1 cellular context compared by ENCODE assay signal in the genomic region with DNA sequence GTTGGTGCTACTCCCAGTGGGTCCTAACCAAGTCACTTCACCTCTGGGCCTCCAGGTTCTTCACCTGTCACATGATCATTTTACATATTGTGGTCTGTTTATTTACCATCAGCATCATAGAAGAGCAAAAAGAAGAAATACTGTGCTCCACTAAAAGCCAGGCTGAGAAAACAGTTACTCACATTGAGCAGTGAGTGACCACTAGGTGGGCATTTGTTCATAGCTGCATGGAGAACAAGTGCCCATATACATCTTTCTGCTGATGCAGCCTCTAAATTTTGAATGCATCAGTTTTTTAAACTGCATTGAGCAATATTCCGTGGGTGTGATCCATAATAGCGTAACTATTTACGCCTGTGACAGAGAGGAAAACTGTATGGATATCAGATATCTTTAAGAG.
TF ChIP-seq lines count a peak whose summit lies in the region.

No MANE protein-coding gene starts in this region.

TF ChIP-seq in GM12878, 131 proteins besides CTCF, POLR2A, EP300 and RAD21:
- TF ChIP-seq, protein P1, sequence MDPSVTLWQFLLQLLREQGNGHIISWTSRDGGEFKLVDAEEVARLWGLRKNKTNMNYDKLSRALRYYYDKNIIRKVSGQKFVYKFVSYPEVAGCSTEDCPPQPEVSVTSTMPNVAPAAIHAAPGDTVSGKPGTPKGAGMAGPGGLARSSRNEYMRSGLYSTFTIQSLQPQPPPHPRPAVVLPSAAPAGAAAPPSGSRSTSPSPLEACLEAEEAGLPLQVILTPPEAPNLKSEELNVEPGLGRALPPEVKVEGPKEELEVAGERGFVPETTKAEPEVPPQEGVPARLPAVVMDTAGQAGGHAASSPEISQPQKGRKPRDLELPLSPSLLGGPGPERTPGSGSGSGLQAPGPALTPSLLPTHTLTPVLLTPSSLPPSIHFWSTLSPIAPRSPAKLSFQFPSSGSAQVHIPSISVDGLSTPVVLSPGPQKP (IDR thresholded peaks at IDR 0.05; ENCODE audit: low read depth, low read length): no peak
- TF ChIP-seq, protein P2, sequence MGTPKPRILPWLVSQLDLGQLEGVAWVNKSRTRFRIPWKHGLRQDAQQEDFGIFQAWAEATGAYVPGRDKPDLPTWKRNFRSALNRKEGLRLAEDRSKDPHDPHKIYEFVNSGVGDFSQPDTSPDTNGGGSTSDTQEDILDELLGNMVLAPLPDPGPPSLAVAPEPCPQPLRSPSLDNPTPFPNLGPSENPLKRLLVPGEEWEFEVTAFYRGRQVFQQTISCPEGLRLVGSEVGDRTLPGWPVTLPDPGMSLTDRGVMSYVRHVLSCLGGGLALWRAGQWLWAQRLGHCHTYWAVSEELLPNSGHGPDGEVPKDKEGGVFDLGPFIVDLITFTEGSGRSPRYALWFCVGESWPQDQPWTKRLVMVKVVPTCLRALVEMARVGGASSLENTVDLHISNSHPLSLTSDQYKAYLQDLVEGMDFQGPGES (IDR thresholded peaks at IDR 0.05): no peak
- TF ChIP-seq, protein P3, sequence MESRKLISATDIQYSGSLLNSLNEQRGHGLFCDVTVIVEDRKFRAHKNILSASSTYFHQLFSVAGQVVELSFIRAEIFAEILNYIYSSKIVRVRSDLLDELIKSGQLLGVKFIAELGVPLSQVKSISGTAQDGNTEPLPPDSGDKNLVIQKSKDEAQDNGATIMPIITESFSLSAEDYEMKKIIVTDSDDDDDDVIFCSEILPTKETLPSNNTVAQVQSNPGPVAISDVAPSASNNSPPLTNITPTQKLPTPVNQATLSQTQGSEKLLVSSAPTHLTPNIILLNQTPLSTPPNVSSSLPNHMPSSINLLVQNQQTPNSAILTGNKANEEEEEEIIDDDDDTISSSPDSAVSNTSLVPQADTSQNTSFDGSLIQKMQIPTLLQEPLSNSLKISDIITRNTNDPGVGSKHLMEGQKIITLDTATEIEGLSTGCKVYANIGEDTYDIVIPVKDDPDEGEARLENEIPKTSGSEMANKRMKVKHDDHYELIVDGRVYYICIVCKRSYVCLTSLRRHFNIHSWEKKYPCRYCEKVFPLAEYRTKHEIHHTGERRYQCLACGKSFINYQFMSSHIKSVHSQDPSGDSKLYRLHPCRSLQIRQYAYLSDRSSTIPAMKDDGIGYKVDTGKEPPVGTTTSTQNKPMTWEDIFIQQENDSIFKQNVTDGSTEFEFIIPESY (IDR thresholded peaks at IDR 0.05): no peak
- TF ChIP-seq FOXK2 (IDR thresholded peaks at IDR 0.05) (no peak), YY1 (IDR thresholded peaks at IDR 0.05; ENCODE audit: low read depth, low read length) (no peak), NR2C2 (IDR thresholded peaks at IDR 0.05; ENCODE audit: borderline replicate concordance, control insufficient read depth, insufficient read length, low read depth) (no peak), MTA2 (IDR thresholded peaks at IDR 0.05; ENCODE audit: low read depth) (no peak), ZNF274 (IDR thresholded peaks at IDR 0.05; ENCODE audit: insufficient read depth, insufficient read length) (no peak), MTA3 (IDR thresholded peaks at IDR 0.05; ENCODE audit: borderline replicate concordance, low read length) (no peak), RFX5 (IDR thresholded peaks at IDR 0.05; ENCODE audit: low read depth, low read length) (no peak), EZH2 (IDR thresholded peaks at IDR 0.05; ENCODE audit: borderline replicate concordance, control insufficient read depth, low read depth, low read length) (no peak), BHLHE40 (IDR thresholded peaks at IDR 0.05; ENCODE audit: borderline replicate concordance in 1 of 2, low read depth in 2 of 2, low read length in 1 of 2) (no peak), ATF2 (IDR thresholded peaks at IDR 0.05; ENCODE audit: low read length) (no peak), PAX5 (IDR thresholded peaks at IDR 0.05; ENCODE audit: borderline replicate concordance, low read depth, low read length) (no peak), ATF7 (IDR thresholded peaks at IDR 0.05; ENCODE audit: low read depth) (no peak), TARDBP (IDR thresholded peaks at IDR 0.05; ENCODE audit: borderline replicate concordance) (no peak), JUNB (IDR thresholded peaks at IDR 0.05) (no peak), CHD2 (IDR thresholded peaks at IDR 0.05; ENCODE audit: borderline replicate concordance, low read depth, low read length) (no peak)
- TF ChIP-seq, protein P4, sequence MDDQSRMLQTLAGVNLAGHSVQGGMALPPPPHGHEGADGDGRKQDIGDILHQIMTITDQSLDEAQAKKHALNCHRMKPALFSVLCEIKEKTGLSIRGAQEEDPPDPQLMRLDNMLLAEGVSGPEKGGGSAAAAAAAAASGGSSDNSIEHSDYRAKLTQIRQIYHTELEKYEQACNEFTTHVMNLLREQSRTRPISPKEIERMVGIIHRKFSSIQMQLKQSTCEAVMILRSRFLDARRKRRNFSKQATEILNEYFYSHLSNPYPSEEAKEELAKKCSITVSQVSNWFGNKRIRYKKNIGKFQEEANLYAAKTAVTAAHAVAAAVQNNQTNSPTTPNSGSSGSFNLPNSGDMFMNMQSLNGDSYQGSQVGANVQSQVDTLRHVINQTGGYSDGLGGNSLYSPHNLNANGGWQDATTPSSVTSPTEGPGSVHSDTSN (IDR thresholded peaks at IDR 0.05; ENCODE audit: insufficient replicate concordance, low read depth, low read length): no peak
